21 cellular contexts compared by ENCODE assay signal in the genomic region with DNA sequence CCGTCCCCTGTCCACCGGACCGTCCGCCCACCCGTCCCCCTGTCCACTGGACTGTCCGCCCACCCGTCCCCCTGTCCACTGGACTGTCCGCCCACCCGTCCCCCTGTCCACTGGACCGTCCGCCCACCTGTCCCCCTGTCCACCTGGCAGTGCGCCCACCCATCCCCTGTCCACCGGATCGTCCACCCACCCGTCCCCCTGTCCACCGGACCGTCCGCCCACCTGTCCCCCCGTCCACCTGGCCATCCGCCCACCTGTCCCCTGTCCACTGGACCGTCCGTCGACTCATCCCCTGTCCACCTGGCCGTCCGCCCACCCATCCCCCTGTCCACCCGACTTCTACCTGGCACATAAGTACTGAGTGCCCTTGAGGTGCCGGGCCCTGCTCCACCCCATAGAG.
A peak's percentile ranks its signal among the peaks of the same experiment; 100 is the strongest.
DNase-seq lines count a peak whose midpoint lies in the region; ATAC-seq and TF ChIP-seq lines count a peak whose summit lies in the region.
"Had no signal": no experiment of that assay in that cellular context is flagged by ENCODE, and none has a peak within 500 bp of the region (broad histone marks: within the 10 kb centered on the region; RNA-seq: fewer than 3 reads in every experiment).

No MANE protein-coding gene starts in this region.

- no peak overlapping the region for H3K4me3 Mint-ChIP-seq in stimulated activated memory B cell treated with anti-CD40 and anti-IgM and Interleukin-4, amounts not matched to agents 10 μg/mL and 1 μg/mL and 100 μg/mL, for 72 hours
- H3K4me3 Mint-ChIP-seq: CD4-positive, alpha-beta memory T cell had no signal

- no peaks in the 10 kb centered on the region for H3K9me3 Mint-ChIP-seq in stimulated activated memory B cell treated with anti-CD40 and anti-IgM and Interleukin-4, amounts not matched to agents 10 μg/mL and 1 μg/mL and 100 μg/mL, for 72 hours

- no peak overlapping the region for H3K4me3 ChIP-seq in GM12865 (ENCODE audit: low read depth, low read length)
- H3K4me3 ChIP-seq: GM12878, K562, SK-N-MC had no signal

- DNase-seq in GM03348 (ENCODE audit: low spot score) (peak; percentile 37), GM12865 (ENCODE audit: low read depth) (peak; percentile 2), NCI-H1694 treated with DMSO at 0.1 percent for 48 hours (lab: John Stamatoyannopoulos, UW) (no peak), middle frontal gyrus (ENCODE audit: extremely low spot score, low spot score) (no peak)
- DNase-seq: C1 segment of cervical spinal cord; CD4-positive, alpha-beta memory T cell; DMS53; Kasumi-1; NCI-H1092 treated with DMSO at 0.1 percent for 48 hours; NCI-H1436; NCI-H187 treated with DMSO at 0.1 percent for 48 hours; NCI-H2171 treated with DMSO at 0.1 percent for 48 hours; NCI-H345; NCI-H510A treated with DMSO at 0.1 percent for 48 hours; SIG-M5 had no signal

- ATAC-seq in esophagus mucosa (peak; percentile 15), HG02938 (IDR thresholded peaks at IDR 0.05; ENCODE audit: unreplicated experiment) (no peak)
- ATAC-seq in stimulated activated memory B cell treated with anti-CD40 and anti-IgM and Interleukin-4, amounts not matched to agents 10 μg/mL and 1 μg/mL and 100 μg/mL, for 72 hours: peak; percentile 70
- ATAC-seq: GM12878 had no signal

- TF ChIP-seq CTCF in GM12865 (IDR thresholded peaks at IDR 0.05; ENCODE audit: insufficient read depth, low read depth, low read length, missing control alignments): no peak

- no peaks in the 10 kb centered on the region for H3K27me3 Mint-ChIP-seq in stimulated activated memory B cell treated with anti-CD40 and anti-IgM and Interleukin-4, amounts not matched to agents 10 μg/mL and 1 μg/mL and 100 μg/mL, for 72 hours
- H3K27me3 Mint-ChIP-seq: CD4-positive, alpha-beta memory T cell had no signal

- H3K36me3 Mint-ChIP-seq in stimulated activated memory B cell treated with anti-CD40 and anti-IgM and Interleukin-4, amounts not matched to agents 10 μg/mL and 1 μg/mL and 100 μg/mL, for 72 hours: peaks cover 29% of the 10 kb centered on the region

- no peaks in the 10 kb centered on the region for H3K4me1 Mint-ChIP-seq in stimulated activated memory B cell treated with anti-CD40 and anti-IgM and Interleukin-4, amounts not matched to agents 10 μg/mL and 1 μg/mL and 100 μg/mL, for 72 hours

- H3K27ac Mint-ChIP-seq in stimulated activated memory B cell treated with anti-CD40 and anti-IgM and Interleukin-4, amounts not matched to agents 10 μg/mL and 1 μg/mL and 100 μg/mL, for 72 hours: no peak overlapping the region
- H3K27ac Mint-ChIP-seq: CD4-positive, alpha-beta memory T cell had no signal

Comparison
In these comparisons a context has a peak if more than half of its experiments do, and no peak if none do; other contexts are left out.
1. DNase-seq: peak in GM03348 (single experiment) and GM12865 (single experiment); none in NCI-H1694 treated with DMSO at 0.1 percent for 48 hours (single experiment) and middle frontal gyrus (single experiment).